ENCODE assay signal across 14 cellular contexts in genomic region chr12:124087251-124088141, GRCh38.
"Had no signal": no experiment of that assay in that cellular context is flagged by ENCODE, and none has a peak within 500 bp of the region (broad histone marks: within the 10 kb centered on the region; RNA-seq: fewer than 3 reads in every experiment).

No MANE protein-coding gene starts in this region.

- H3K9me3 ChIP-seq: left lung, thoracic aorta had no signal

- H3K9me3 Mint-ChIP-seq: natural killer cell treated with Interleukin-12 subunit alpha and Interleukin-12 subunit beta and Interleukin-15 and Interleukin-18, amount 100 ng/mL, for 72 hours; T-cell had no signal

- H3K4me1 ChIP-seq: left lung had no signal

- H3K4me1 Mint-ChIP-seq: activated CD8-positive, alpha-beta memory T cell treated with anti-CD3 and anti-CD28 coated beads, Interleukin-2, amount 10 ng/mL, durations not matched to agents 7 days and 5 days; T-cell had no signal

- FAIRE-seq: colon, endometrium, keratinocyte had no signal

- H3K27me3 Mint-ChIP-seq: activated CD8-positive, alpha-beta memory T cell treated with anti-CD3 and anti-CD28 coated beads, Interleukin-2, amount 10 ng/mL, durations not matched to agents 7 days and 5 days; natural killer cell treated with Interleukin-12 subunit alpha and Interleukin-12 subunit beta and Interleukin-15 and Interleukin-18, amount 100 ng/mL, for 72 hours had no signal

- H3K27me3 ChIP-seq: left lung had no signal

- H3K27ac Mint-ChIP-seq: activated CD8-positive, alpha-beta memory T cell treated with anti-CD3 and anti-CD28 coated beads, Interleukin-2, amount 10 ng/mL, durations not matched to agents 7 days and 5 days; natural killer cell treated with Interleukin-12 subunit alpha and Interleukin-12 subunit beta and Interleukin-15 and Interleukin-18, amount 100 ng/mL, for 72 hours; T-cell had no signal

- H3K36me3 ChIP-seq: left lung, thoracic aorta had no signal

- H3K4me3 ChIP-seq: left lung, thoracic aorta had no signal

- ATAC-seq: activated CD8-positive, alpha-beta memory T cell treated with anti-CD3 and anti-CD28 coated beads, Interleukin-2, amount 10 ng/mL, durations not matched to agents 7 days and 5 days; left lung; natural killer cell treated with Interleukin-12 subunit alpha and Interleukin-12 subunit beta and Interleukin-15 and Interleukin-18, amount 100 ng/mL, for 72 hours; T-cell had no signal

- H3K36me3 Mint-ChIP-seq: activated CD8-positive, alpha-beta memory T cell treated with anti-CD3 and anti-CD28 coated beads, Interleukin-2, amount 10 ng/mL, durations not matched to agents 7 days and 5 days; natural killer cell treated with Interleukin-12 subunit alpha and Interleukin-12 subunit beta and Interleukin-15 and Interleukin-18, amount 100 ng/mL, for 72 hours; T-cell had no signal

- H3K27ac ChIP-seq: left lung, thoracic aorta had no signal

- DNase-seq: activated CD4-positive, alpha-beta T cell treated with anti-CD3 and anti-CD28 coated beads for 1 hour; activated CD4-positive, alpha-beta T cell treated with anti-CD3 and anti-CD28 coated beads, Interleukin-2, amount 50 U/mL, for 4 hours; activated CD8-positive, alpha-beta memory T cell treated with anti-CD3 and anti-CD28 coated beads, Interleukin-2, amount 10 ng/mL, durations not matched to agents 7 days and 5 days; activated naive CD4-positive, alpha-beta T cell treated with anti-CD3 and anti-CD28 coated beads, Interleukin-2, amount 50 U/mL, for 16 hours; activated T-cell treated with anti-CD3 and anti-CD28 coated beads, Interleukin-2, amount 50 U/mL, for 1 hour; left lung; stimulated activated CD4-positive, alpha-beta T cell treated with anti-CD3 and anti-CD28 coated beads, Interleukin-1b, Interleukin-23, amount 100 ng/mL, for 48 hours; T-cell; T1000 had no signal

- H3K4me3 Mint-ChIP-seq: activated CD8-positive, alpha-beta memory T cell treated with anti-CD3 and anti-CD28 coated beads, Interleukin-2, amount 10 ng/mL, durations not matched to agents 7 days and 5 days; natural killer cell treated with Interleukin-12 subunit alpha and Interleukin-12 subunit beta and Interleukin-15 and Interleukin-18, amount 100 ng/mL, for 72 hours; T-cell had no signal
